ENCODE assay signal across 8 cellular contexts in genomic region chr19:53195265-53195879, GRCh38. TPM values are rescaled to one million over a fixed set of nuclear protein-coding genes. Genes with fewer than 3 reads are reported as not detected.
DNase-seq lines count a peak whose midpoint lies in the region; ATAC-seq and TF ChIP-seq lines count a peak whose summit lies in the region.

No MANE protein-coding gene starts in this region.

- H3K4me3 ChIP-seq in GM12864 (ENCODE audit: low read depth, low read length) = no peak overlapping the region
- H3K4me3 ChIP-seq in heart left ventricle = no peak overlapping the region

- peak; percentile 50 for ATAC-seq in activated naive CD8-positive, alpha-beta T cell treated with anti-CD3 and anti-CD28 coated beads, Interleukin-2, amount 50 U/mL, for 24 hours
- ATAC-seq in heart left ventricle = peak in 3 of 4 donors; percentile 47 to 60 (median 55)
- no peak for ATAC-seq in GM18870 (IDR thresholded peaks at IDR 0.05; ENCODE audit: unreplicated experiment)
- ATAC-seq in HG02973 (IDR thresholded peaks at IDR 0.05; ENCODE audit: unreplicated experiment) = no peak

- peaks cover 0 to 33% (median 13%) of the 10 kb centered on the region in 12 donors for H3K4me1 ChIP-seq in heart left ventricle

- peaks cover 0 to 8% (median under 1%) of the 10 kb centered on the region in 9 donors for H3K36me3 ChIP-seq in heart left ventricle

- no peaks in the 10 kb centered on the region for H3K27me3 Mint-ChIP-seq in activated naive CD8-positive, alpha-beta T cell treated with anti-CD3 and anti-CD28 coated beads, Interleukin-2, amount 50 U/mL, for 24 hours

- intact Hi-C loops in heart left ventricle (cut with DNase I) = loop anchor here (5.0 to 10.0 kb wide), 17 partner anchors 57 to 552 kb away; partner anchors contain the start of genes ZNF677 (in 4 of the 10), ZNF525 (in 2 of the 10), ZNF813 (in 2 of the 10) and ZNF845 (in 2 of the 10)

- 0 to 2% (median 0%) methylated on average over 3 of the region's 3 CpGs for WGBS in heart left ventricle, 4 donors

- H3K27me3 ChIP-seq in heart left ventricle = no peaks in the 10 kb centered on the region

- H3K9me3 ChIP-seq in heart left ventricle = peaks cover 0 to 28% (median 0%) of the 10 kb centered on the region in 12 donors

- H3K27ac Mint-ChIP-seq in activated naive CD8-positive, alpha-beta T cell treated with anti-CD3 and anti-CD28 coated beads, Interleukin-2, amount 50 U/mL, for 24 hours = peak overlapping the region; percentile 19

- H3K36me3 Mint-ChIP-seq in activated naive CD8-positive, alpha-beta T cell treated with anti-CD3 and anti-CD28 coated beads, Interleukin-2, amount 50 U/mL, for 24 hours (ENCODE audit: low read depth) = peaks cover 57% of the 10 kb centered on the region

- peak overlapping the region; percentile 5 for H3K4me3 Mint-ChIP-seq in activated naive CD8-positive, alpha-beta T cell treated with anti-CD3 and anti-CD28 coated beads, Interleukin-2, amount 50 U/mL, for 24 hours

- peaks cover 36% of the 10 kb centered on the region for H3K4me1 Mint-ChIP-seq in activated naive CD8-positive, alpha-beta T cell treated with anti-CD3 and anti-CD28 coated beads, Interleukin-2, amount 50 U/mL, for 24 hours

- DNase-seq in GM12864 (ENCODE audit: low read depth) = peak; percentile 60
- peak; percentile 77 for DNase-seq in NCI-H1436 (lab: John Stamatoyannopoulos, UW)
- DNase-seq in T-helper 1 cell = peak; percentile 29 to 73 (median 61)
- DNase-seq in activated naive CD8-positive, alpha-beta T cell treated with anti-CD3 and anti-CD28 coated beads, Interleukin-2, amount 50 U/mL, for 24 hours = peak; percentile 66
- peak in 4 of 5 donors; percentile 68 to 79 (median 75) for DNase-seq in heart left ventricle
- DNase-seq in pulmonary artery endothelial cell (ENCODE audit: low read depth, low spot score) = peak; percentile 63

- H3K9me3 Mint-ChIP-seq in activated naive CD8-positive, alpha-beta T cell treated with anti-CD3 and anti-CD28 coated beads, Interleukin-2, amount 50 U/mL, for 24 hours = peaks cover 61% of the 10 kb centered on the region

- H3K27ac ChIP-seq in heart left ventricle = peak overlapping the region in 1 of 12 donors; percentile 0

- no peak for TF ChIP-seq POLR2A in heart left ventricle (IDR thresholded peaks at IDR 0.05)

- peak; percentile 85 for TF ChIP-seq CTCF in GM12864 (IDR thresholded peaks at IDR 0.05; ENCODE audit: low read depth, low read length, missing control alignments)
- peak; percentile 74 to 95 (median 92) for TF ChIP-seq CTCF in heart left ventricle (IDR thresholded peaks at IDR 0.05)

RNA-seq across cellular contexts. Expression of gene ZNF665, which starts 2.2 kb away (rescaled TPM):
- total RNA-seq in heart left ventricle (1 to 10 TPM in 4 of 9 donors, under 1 TPM in 5; 0.38 to 3.6 (median 1.00) TPM), pulmonary artery endothelial cell (2.4 and 3.3 TPM in 2 replicates)
- polyA plus RNA-seq in heart left ventricle = 1 to 10 TPM in 1 of 2 donors, under 1 TPM in 1; 0.85 to 1.2 TPM

RNA-seq across cellular contexts. Expression of gene ZNF347, which starts 36.5 kb away (rescaled TPM):
- total RNA-seq in heart left ventricle (10 to 100 TPM in 1 of 9 donors, 1 to 10 TPM in 8; 5.3 to 10.6 (median 8.2) TPM), pulmonary artery endothelial cell (4.8 and 9.4 TPM in 2 replicates)
- 1 to 10 TPM; 2.7 to 3.8 TPM for polyA plus RNA-seq in heart left ventricle

RNA-seq across cellular contexts. Expression of gene ZNF677, which starts 59.3 kb away (rescaled TPM):
- total RNA-seq in heart left ventricle (10 to 100 TPM; 10.3 to 27.8 (median 16.9) TPM), pulmonary artery endothelial cell (17.2 and 17.8 TPM in 2 replicates)
- 10 to 100 TPM; 12.8 to 14.6 TPM for polyA plus RNA-seq in heart left ventricle

Comparison
In these comparisons a context has a peak if more than half of its experiments do, and no peak if none do; other contexts are left out.
1. ATAC-seq: peak in activated naive CD8-positive, alpha-beta T cell treated with anti-CD3 and anti-CD28 coated beads, Interleukin-2, amount 50 U/mL, for 24 hours (single experiment) and heart left ventricle (3 of 4); none in GM18870 (single experiment) and HG02973 (single experiment).
2. Peak in every context shown above with its lines, with median percentiles within 50 percentile points of each other: DNase-seq.